Comparison of ENCODE assay signal across 7 cellular contexts in genomic region chr14:49816118-49816517, GRCh38. TPM values are rescaled to one million over a fixed set of nuclear protein-coding genes. Genes with fewer than 3 reads are reported as not detected.
DNase-seq lines count a peak whose midpoint lies in the region; ATAC-seq, FAIRE-seq and TF ChIP-seq lines count a peak whose summit lies in the region.
"Not testable (repeated sequence)": the region's sequence is repeated elsewhere in the genome, so short reads cannot be mapped to it uniquely, and the experiment has no call there.

No MANE protein-coding gene starts in this region.

- not testable (repeated sequence) for H3K79me2 ChIP-seq in GM12878 (ENCODE audit: control insufficient read depth, insufficient read depth, low read length)

- not testable (repeated sequence) for H3K4me3 ChIP-seq in Caco-2 (ENCODE audit: low read depth, low read length); GM12878; liver (ENCODE audit: low read depth in 1 of 3, low read length in 3 of 3)

- H3K27ac Mint-ChIP-seq in Caco-2 (ENCODE audit: unreplicated experiment) (peak overlapping the region; percentile 39), T-helper 17 cell (peak overlapping the region; percentile 6), nephron progenitor cell (peak overlapping the region; percentile 82)
- H3K27ac Mint-ChIP-seq in activated T-cell treated with anti-CD3 and anti-CD28 coated beads, Interleukin-2, amount 50 U/mL, for 24 hours = peak overlapping the region; percentile 38
- peak overlapping the region; percentile 61 for H3K27ac Mint-ChIP-seq in stimulated activated memory B cell treated with anti-CD40 and anti-IgM and Interleukin-4, amounts not matched to agents 10 μg/mL and 1 μg/mL and 100 μg/mL, for 72 hours

- H3K4me3 Mint-ChIP-seq in Caco-2 (ENCODE audit: unreplicated experiment); T-helper 17 cell; activated T-cell treated with anti-CD3 and anti-CD28 coated beads, Interleukin-2, amount 50 U/mL, for 24 hours; nephron progenitor cell; stimulated activated memory B cell treated with anti-CD40 and anti-IgM and Interleukin-4, amounts not matched to agents 10 μg/mL and 1 μg/mL and 100 μg/mL, for 72 hours: not testable (repeated sequence)

- H3K27ac ChIP-seq in GM12878 (ENCODE audit: control insufficient read depth, insufficient read depth); liver (ENCODE audit: low read depth in 1 of 2, low read length in 2 of 2): not testable (repeated sequence)

- H3K9me3 Mint-ChIP-seq in Caco-2 (ENCODE audit: unreplicated experiment) (peaks cover 17% of the 10 kb centered on the region), nephron progenitor cell (peaks cover 34% of the 10 kb centered on the region)
- H3K9me3 Mint-ChIP-seq in activated T-cell treated with anti-CD3 and anti-CD28 coated beads, Interleukin-2, amount 50 U/mL, for 24 hours = peaks cover 12% of the 10 kb centered on the region
- peaks cover 11% of the 10 kb centered on the region for H3K9me3 Mint-ChIP-seq in stimulated activated memory B cell treated with anti-CD40 and anti-IgM and Interleukin-4, amounts not matched to agents 10 μg/mL and 1 μg/mL and 100 μg/mL, for 72 hours

- not testable (repeated sequence) for FAIRE-seq in GM12878 (lab: Jason Lieb, UNC)

- DNase-seq in Caco-2 = peak in 1 of 2 experiments; percentile 49
- DNase-seq in T-helper 17 cell; activated T-cell treated with anti-CD3 and anti-CD28 coated beads, Interleukin-2, amount 50 U/mL, for 24 hours; GM12878 (ENCODE audit: low read depth, low spot score); nephron progenitor cell: not testable (repeated sequence)

- 92% methylated on average over 2 of the region's 2 CpGs for WGBS in GM12878 (ENCODE audit: insufficient coverage, insufficient replicate concordance, low lambda C conversion rate, missing lambda C conversion rate)
- 91% methylated on average over 2 of the region's 2 CpGs for WGBS in liver

- RAD21 ChIA-PET in GM12878 (lab: Charles Lee; ENCODE audit: unreplicated experiment) = not testable (repeated sequence)

- not testable (repeated sequence) for H3K4me2 ChIP-seq in GM12878 (ENCODE audit: control insufficient read depth, insufficient read depth)

- POLR2A ChIA-PET in Caco-2 (lab: Charles Lee); GM12878 (lab: Charles Lee): not testable (repeated sequence)

- H3K4me1 Mint-ChIP-seq in Caco-2 (ENCODE audit: low read depth, unreplicated experiment) = peaks cover 12% of the 10 kb centered on the region
- H3K4me1 Mint-ChIP-seq in T-helper 17 cell; activated T-cell treated with anti-CD3 and anti-CD28 coated beads, Interleukin-2, amount 50 U/mL, for 24 hours (ENCODE audit: low read depth); nephron progenitor cell; stimulated activated memory B cell treated with anti-CD40 and anti-IgM and Interleukin-4, amounts not matched to agents 10 μg/mL and 1 μg/mL and 100 μg/mL, for 72 hours: not testable (repeated sequence)

- not testable (repeated sequence) for H3K36me3 ChIP-seq in Caco-2 (ENCODE audit: control insufficient read depth, insufficient read depth, low read length)
- H3K36me3 ChIP-seq in GM12878 (ENCODE audit: control insufficient read depth in 2 of 2, insufficient read depth in 2 of 2, low read length in 1 of 2) (peaks cover 6 to 34% of the 10 kb centered on the region in 2 experiments), liver (ENCODE audit: control insufficient read depth in 4 of 4, insufficient read depth in 3 of 4, low read depth in 1 of 4, low read length in 3 of 4) (peaks cover 3 to 64% (median 37%) of the 10 kb centered on the region in 4 donors)

- in situ Hi-C loops in GM12878 (cut with MboI) = not testable (repeated sequence)

- H4K20me1 ChIP-seq in GM12878 (ENCODE audit: control insufficient read depth, insufficient read depth) = not testable (repeated sequence)

- not testable (repeated sequence) for H3K9ac ChIP-seq in GM12878 (ENCODE audit: control insufficient read depth, insufficient read depth, low read length); liver (ENCODE audit: low read depth in 1 of 2, low read length in 2 of 2)

- intact Hi-C loops in Caco-2 (cut with micrococcal nuclease; ENCODE audit: unreplicated experiment); GM12878 (cut with micrococcal nuclease; ENCODE audit: unreplicated experiment): not testable (repeated sequence)

- H3K27me3 ChIP-seq in Caco-2 (replicated peaks; ENCODE audit: control insufficient read depth, insufficient read depth, low read length); GM12878 (replicated peaks in 1 of 2; ENCODE audit: control insufficient read depth in 2 of 2, insufficient read depth in 2 of 2, low read length in 1 of 2); liver (ENCODE audit: control insufficient read depth in 4 of 4, insufficient read depth in 4 of 4, low read length in 3 of 4): not testable (repeated sequence)

- not testable (repeated sequence) for TF ChIP-seq CTCF in Caco-2 (IDR thresholded peaks at IDR 0.05; ENCODE audit: insufficient read depth in 1 of 2, low read depth in 1 of 2, low read length in 1 of 2, severe bottlenecking in 1 of 2, unreplicated experiment in 1 of 2); GM12878 (IDR thresholded peaks at IDR 0.05 in 2 of 3, conservative IDR thresholded peaks at IDR 0.05 in 1 of 3; ENCODE audit: control insufficient read depth in 2 of 3, extremely low read depth in 1 of 3, insufficient read depth in 1 of 3, low read depth in 3 of 3, low read length in 3 of 3); liver (IDR thresholded peaks at IDR 0.05; ENCODE audit: low read depth, low read length, missing input control); nephron progenitor cell (IDR thresholded peaks at IDR 0.05)

- TF ChIP-seq EP300 in GM12878 (IDR thresholded peaks at IDR 0.05; ENCODE audit: borderline replicate concordance in 1 of 2, control insufficient read depth in 1 of 2, low read depth in 2 of 2, low read length in 2 of 2) = not testable (repeated sequence)

- ATAC-seq in T-helper 17 cell; GM12878; stimulated activated memory B cell treated with anti-CD40 and anti-IgM and Interleukin-4, amounts not matched to agents 10 μg/mL and 1 μg/mL and 100 μg/mL, for 72 hours: not testable (repeated sequence)

- SMC1A ChIA-PET in GM12878 (lab: Charles Lee; ENCODE audit: uncharacterized antibody, unreplicated experiment) = interaction anchor here (1.2 kb wide), 1 partner anchor 36 kb away, joined by 3 read pairs; the partner anchor contains the start of gene NEMF

- H2AFZ ChIP-seq in GM12878 (ENCODE audit: control insufficient read depth, low read depth, low read length) = not testable (repeated sequence)

- H3K36me3 Mint-ChIP-seq in Caco-2 (ENCODE audit: insufficient read depth, unreplicated experiment) (peaks cover 82% of the 10 kb centered on the region), T-helper 17 cell (ENCODE audit: low read depth) (peaks cover 19% of the 10 kb centered on the region), nephron progenitor cell (ENCODE audit: low read depth) (peaks cover 97% of the 10 kb centered on the region)
- peaks cover 94% of the 10 kb centered on the region for H3K36me3 Mint-ChIP-seq in activated T-cell treated with anti-CD3 and anti-CD28 coated beads, Interleukin-2, amount 50 U/mL, for 24 hours (ENCODE audit: low read depth)
- H3K36me3 Mint-ChIP-seq in stimulated activated memory B cell treated with anti-CD40 and anti-IgM and Interleukin-4, amounts not matched to agents 10 μg/mL and 1 μg/mL and 100 μg/mL, for 72 hours = peaks cover 80% of the 10 kb centered on the region

- H3K4me1 ChIP-seq in Caco-2; GM12878 (ENCODE audit: control insufficient read depth, insufficient read depth, low read length); liver (ENCODE audit: control insufficient read depth in 4 of 4, insufficient read depth in 4 of 4, low read length in 3 of 4): not testable (repeated sequence)

- H3K9me3 ChIP-seq in Caco-2 = peaks cover 11% of the 10 kb centered on the region; the same call in 1 of the 2 replicates
- not testable (repeated sequence) for H3K9me3 ChIP-seq in T-helper 17 cell (ENCODE audit: control insufficient read depth, low read length, poor library complexity, severe bottlenecking); GM12878 (replicated peaks; ENCODE audit: control insufficient read depth, insufficient read depth, low read length); liver (ENCODE audit: control insufficient read depth in 4 of 4, low read length in 3 of 4)

- not testable (repeated sequence) for TF ChIP-seq RAD21 in GM12878 (IDR thresholded peaks at IDR 0.05; ENCODE audit: insufficient read depth, low read depth, low read length); liver (IDR thresholded peaks at IDR 0.05)

- not testable (repeated sequence) for BruUV-seq in Caco-2 (replicated peaks; lab: Mats Ljungman, UMichigan)
- BruUV-seq in GM12878 (replicated peaks; lab: Mats Ljungman, UMichigan) = TSS peak; percentile 43

- CTCF ChIA-PET in Caco-2 (lab: Charles Lee) = not testable (repeated sequence)
- CTCF ChIA-PET in GM12878 (lab: Yijun Ruan, JAX) = interaction anchor here (0.6 to 1.5 kb wide), 2 partner anchors 12 to 153 kb away, joined by 3 to 4 read pairs; no protein-coding TSS in a partner anchor

- not testable (repeated sequence) for TF ChIP-seq POLR2A in GM12878 (IDR thresholded peaks at IDR 0.05; ENCODE audit: low read depth, low read length)

- H3K27me3 Mint-ChIP-seq in Caco-2 (ENCODE audit: insufficient read depth, unreplicated experiment); T-helper 17 cell; activated T-cell treated with anti-CD3 and anti-CD28 coated beads, Interleukin-2, amount 50 U/mL, for 24 hours; nephron progenitor cell (ENCODE audit: low read depth, poor library complexity); stimulated activated memory B cell treated with anti-CD40 and anti-IgM and Interleukin-4, amounts not matched to agents 10 μg/mL and 1 μg/mL and 100 μg/mL, for 72 hours: not testable (repeated sequence)

RNA-seq across cellular contexts. Expression of gene NEMF, which starts 36.5 kb away (rescaled TPM):
- total RNA-seq in Caco-2 (2022) (57.4 and 62.7 TPM in 2 replicates), T-helper 17 cell (10 to 100 TPM; 83.4 to 83.5 TPM), GM12878 (2014; rRNA removed) (46.7 and 58.0 TPM in 2 replicates), GM12878 (2014; rRNA removed; fragmentation: Illumina TruSeq; extraction: Trizol) (80.1 and 87.2 TPM in 2 replicates), GM12878 (2021) (47.7 and 49.4 TPM in 2 replicates), liver (10 to 100 TPM; 31.5 to 37.2 TPM)
- total RNA-seq in GM12878 (2013; cell fraction: nucleolus; rRNA removed) = 415 and 438 TPM in 2 replicates
- polyA plus RNA-seq in GM12878 (2011; ENCODE audit: low read depth) = 15.2 TPM
- polyA plus RNA-seq in GM12878 (2011; rRNA removed) (60.2 and 86.4 TPM in 2 replicates), GM12878 (2014; fragmentation: Illumina TruSeq; extraction: Trizol) (73.9 and 93.3 TPM in 2 replicates), GM12878 (2014; fragmentation: Nextera tagmentation; extraction: Ambion mirVana) (10 to 100 TPM; 36.8 to 62.6 TPM), GM12878 (2014; rRNA removed) (28.6 and 31.5 TPM in 2 replicates), GM12878 (2016; fragmentation: Nextera tagmentation; extraction: Ambion mirVana) (10 to 100 TPM; 62.0 to 72.5 TPM), liver (10 to 100 TPM in 1 of 2 donors, 1 to 10 TPM in 1; 7.9 to 30.8 TPM)
- 12.5 and 20.0 TPM in 2 replicates for polyA plus RNA-seq in GM12878 (2011; cell fraction: cytosol; rRNA removed)
- polyA plus RNA-seq in GM12878 (2011; cell fraction: nucleus; rRNA removed) = 81.1 and 95.0 TPM in 2 replicates
- 33.0 and 33.7 TPM in 2 replicates for polyA plus RNA-seq in GM12878 (2012)
- polyA minus RNA-seq in GM12878 (2011; rRNA and poly(A)+ RNA removed) = 76.8 and 95.8 TPM in 2 replicates
- 18.6 and 21.8 TPM in 2 replicates for polyA minus RNA-seq in GM12878 (2011; cell fraction: cytosol; rRNA and poly(A)+ RNA removed)
- polyA minus RNA-seq in GM12878 (2011; cell fraction: nucleus; rRNA and poly(A)+ RNA removed) = 72.4 and 134 TPM in 2 replicates

RNA-seq across cellular contexts. Expression of gene KLHDC2, which starts 48.2 kb away (rescaled TPM):
- 76.5 and 89.4 TPM in 2 replicates for total RNA-seq in Caco-2 (2022)
- 10 to 100 TPM; 73.5 to 79.2 TPM for total RNA-seq in T-helper 17 cell
- total RNA-seq in GM12878 (2013; cell fraction: nucleolus; rRNA removed) = 49.7 and 50.5 TPM in 2 replicates
- total RNA-seq in GM12878 (2014; rRNA removed) = 43.9 and 45.0 TPM in 2 replicates
- 23.9 and 25.0 TPM in 2 replicates for total RNA-seq in GM12878 (2014; rRNA removed; fragmentation: Illumina TruSeq; extraction: Trizol)
- 20.5 and 21.8 TPM in 2 replicates for total RNA-seq in GM12878 (2021)
- 10.7 TPM for polyA plus RNA-seq in GM12878 (2011; ENCODE audit: low read depth)
- polyA plus RNA-seq in GM12878 (2011; rRNA removed) = 26.5 and 34.3 TPM in 2 replicates
- 9.8 and 13.5 TPM in 2 replicates for polyA plus RNA-seq in GM12878 (2011; cell fraction: cytosol; rRNA removed)
- polyA plus RNA-seq in GM12878 (2011; cell fraction: nucleus; rRNA removed) = 37.5 and 44.1 TPM in 2 replicates
- 21.8 and 21.9 TPM in 2 replicates for polyA plus RNA-seq in GM12878 (2012)
- 18.0 and 24.5 TPM in 2 replicates for polyA plus RNA-seq in GM12878 (2014; fragmentation: Illumina TruSeq; extraction: Trizol)
- 10 to 100 TPM in 1 of 2 experiments, 1 to 10 TPM in 1; 6.0 to 13.3 TPM for polyA plus RNA-seq in GM12878 (2014; fragmentation: Nextera tagmentation; extraction: Ambion mirVana)
- 20.7 and 22.4 TPM in 2 replicates for polyA plus RNA-seq in GM12878 (2014; rRNA removed)
- 10 to 100 TPM; 41.2 to 44.0 TPM for polyA plus RNA-seq in GM12878 (2016; fragmentation: Nextera tagmentation; extraction: Ambion mirVana)
- polyA minus RNA-seq in GM12878 (2011; rRNA and poly(A)+ RNA removed) = 19.6 and 34.6 TPM in 2 replicates
- polyA minus RNA-seq in GM12878 (2011; cell fraction: cytosol; rRNA and poly(A)+ RNA removed) = 6.7 and 9.5 TPM in 2 replicates
- polyA minus RNA-seq in GM12878 (2011; cell fraction: nucleus; rRNA and poly(A)+ RNA removed) = 19.3 and 27.4 TPM in 2 replicates
- total RNA-seq in liver = 10 to 100 TPM; 88.9 to 89.0 TPM
- polyA plus RNA-seq in liver = 10 to 100 TPM; 41.1 to 99.0 TPM

Comparison
In these comparisons a context has a peak if more than half of its experiments do, and no peak if none do; other contexts are left out.
1. H3K27ac Mint-ChIP-seq: peak in every context shown above with its lines; median percentile 82 in nephron progenitor cell; 61 in stimulated activated memory B cell treated with anti-CD40 and anti-IgM and Interleukin-4, amounts not matched to agents 10 μg/mL and 1 μg/mL and 100 μg/mL, for 72 hours; 39 in Caco-2; 38 in activated T-cell treated with anti-CD3 and anti-CD28 coated beads, Interleukin-2, amount 50 U/mL, for 24 hours; 6 in T-helper 17 cell.